14 cellular contexts compared by ENCODE assay signal in genomic region chr2:46352621-46353020, GRCh38. TPM values are rescaled to one million over a fixed set of nuclear protein-coding genes. Genes with fewer than 3 reads are reported as not detected.
A peak's percentile ranks its signal among the peaks of the same experiment; 100 is the strongest.
DNase-seq lines count a peak whose midpoint lies in the region; ATAC-seq, FAIRE-seq and TF ChIP-seq lines count a peak whose summit lies in the region.
"Had no signal": no experiment of that assay in that cellular context is flagged by ENCODE, and none has a peak within 500 bp of the region (broad histone marks: within the 10 kb centered on the region; RNA-seq: fewer than 3 reads in every experiment).

No MANE protein-coding gene starts in this region.

- intact Hi-C loops in HepG2 (cut with micrococcal nuclease; ENCODE audit: unreplicated experiment), result no loop called here

- POLR2A ChIA-PET in HepG2 (lab: Yijun Ruan, JAX), result no interaction called here

- H3K9ac ChIP-seq in HepG2 (ENCODE audit: insufficient read depth, low read depth, low read length), result no peak overlapping the region

- TF ChIP-seq EP300 in HepG2 (IDR thresholded peaks at IDR 0.05; ENCODE audit: low read depth in 2 of 2, low read length in 2 of 2) (no peak), HepG2 (CRISPR knock-in tag; IDR thresholded peaks at IDR 0.05; ENCODE audit: borderline replicate concordance) (no peak), upper lobe of left lung (IDR thresholded peaks at IDR 0.05) (no peak)

- no peaks in the 10 kb centered on the region for H3K27me3 Mint-ChIP-seq in activated T-cell treated with anti-CD3 and anti-CD28 coated beads, Interleukin-2, amount 50 U/mL, for 24 hours

- peak overlapping the region; percentile 78 for H3K4me3 Mint-ChIP-seq in activated T-cell treated with anti-CD3 and anti-CD28 coated beads, Interleukin-2, amount 50 U/mL, for 24 hours

- WGBS in HepG2 (ENCODE audit: low lambda C conversion rate), result 97% methylated on average over 4 of the region's 8 CpGs
- 48 to 73% methylated on average over 5 to 8 of the region's 8 CpGs for WGBS in upper lobe of left lung, 2 donors

- peaks cover 81% of the 10 kb centered on the region for H3K4me1 Mint-ChIP-seq in activated T-cell treated with anti-CD3 and anti-CD28 coated beads, Interleukin-2, amount 50 U/mL, for 24 hours (ENCODE audit: low read depth)

- no peaks in the 10 kb centered on the region; the same call in 1 of the 2 replicates for H4K20me1 ChIP-seq in HepG2 (ENCODE audit: insufficient read depth, low read length)

- TF ChIP-seq RAD21 in HepG2 (CRISPR knock-in tag; IDR thresholded peaks at IDR 0.05), result no peak

- H3K36me3 Mint-ChIP-seq in activated T-cell treated with anti-CD3 and anti-CD28 coated beads, Interleukin-2, amount 50 U/mL, for 24 hours (ENCODE audit: low read depth), result no peaks in the 10 kb centered on the region

- no peaks in the 10 kb centered on the region for H3K79me2 ChIP-seq in HepG2 (ENCODE audit: insufficient read depth, low read length)

- FAIRE-seq in HepG2 (lab: Jason Lieb, UNC), result no peak

- no peak overlapping the region for H2AFZ ChIP-seq in HepG2 (ENCODE audit: low read length)

- peak overlapping the region; percentile 92 for H3K27ac Mint-ChIP-seq in activated T-cell treated with anti-CD3 and anti-CD28 coated beads, Interleukin-2, amount 50 U/mL, for 24 hours

- TF ChIP-seq CTCF in coronary artery (IDR thresholded peaks at IDR 0.05), result no peak
- TF ChIP-seq CTCF in HepG2 (CRISPR knock-in tag; IDR thresholded peaks at IDR 0.05), result no peak
- peak in 1 of 6 experiments; percentile 21 for TF ChIP-seq CTCF in upper lobe of left lung (IDR thresholded peaks at IDR 0.05)

- H3K36me3 ChIP-seq in HepG2 (replicated peaks in 1 of 2; ENCODE audit: control insufficient read depth in 1 of 2, insufficient read depth in 2 of 2, low read length in 2 of 2), result peaks cover 48 to 98% of the 10 kb centered on the region in 2 experiments
- peaks cover 30 to 99% (median 59%) of the 10 kb centered on the region in 4 donors for H3K36me3 ChIP-seq in upper lobe of left lung

- no TSS peak for BruUV-seq in HepG2 (replicated peaks; lab: Mats Ljungman, UMichigan)

- no peak for ATAC-seq in HepG2
- ATAC-seq in upper lobe of left lung (ENCODE audit: low FRiP score in 2 of 2), result no peak

- DNase-seq in activated T-cell treated with anti-CD3 and anti-CD28 coated beads, Interleukin-2, amount 50 U/mL, for 24 hours, result no peak
- DNase-seq in activated T-cell treated with anti-CD3 and anti-CD28 coated beads, Interleukin-2, amount 50 U/mL, for 48 hours, result no peak
- DNase-seq in coronary artery (ENCODE audit: low spot score) (no peak), HepG2 (ENCODE audit: low spot score) (no peak), upper lobe of left lung (peak in 1 of 2 donors; percentile 64), putamen (ENCODE audit: low spot score) (no peak), NCI-H1930 (lab: John Stamatoyannopoulos, UW) (no peak), DMS153 (lab: John Stamatoyannopoulos, UW) (no peak)
- DNase-seq: ACHN, foreskin melanocyte, GDM1, H7, mucosa of descending colon, SHP77 had no signal

- H3K4me1 ChIP-seq in HepG2 (ENCODE audit: insufficient read depth, low read length) (peaks cover 32% of the 10 kb centered on the region), upper lobe of left lung (peaks cover 82 to 92% (median 88%) of the 10 kb centered on the region in 4 donors)

- no peak overlapping the region for H3K4me2 ChIP-seq in HepG2 (ENCODE audit: low read depth, low read length)

- peak overlapping the region; percentile 20 to 46 for H3K27ac ChIP-seq in coronary artery
- no peak overlapping the region for H3K27ac ChIP-seq in HepG2 (ENCODE audit: extremely low read length, insufficient read depth, low read length)
- peak overlapping the region; percentile 72 to 79 (median 76) for H3K27ac ChIP-seq in upper lobe of left lung

- no peaks in the 10 kb centered on the region for H3K9me3 ChIP-seq in HepG2 (ENCODE audit: low read length)
- H3K9me3 ChIP-seq in upper lobe of left lung, result no peaks in the 10 kb centered on the region
- H3K9me3 ChIP-seq: mucosa of descending colon had no signal

- no peaks in the 10 kb centered on the region for H3K9me3 Mint-ChIP-seq in activated T-cell treated with anti-CD3 and anti-CD28 coated beads, Interleukin-2, amount 50 U/mL, for 24 hours

- in situ Hi-C loops in HepG2 (cut with HindIII; ENCODE audit: extremely low pct_ligation_motif_present, low pct_unique_long_range_greater_than_20kb), result loop anchor here (10.0 kb wide), 1 partner anchor 278 kb away; no protein-coding TSS in a partner anchor

- TF ChIP-seq POLR2A in HepG2 (IDR thresholded peaks at IDR 0.05; ENCODE audit: insufficient read depth in 1 of 2, low read depth in 2 of 2, low read length in 2 of 2), result no peak
- TF ChIP-seq POLR2A in upper lobe of left lung (IDR thresholded peaks at IDR 0.05), result no peak

- H3K4me3 ChIP-seq in coronary artery, result no peak overlapping the region
- H3K4me3 ChIP-seq in HepG2 (replicated peaks in 1 of 3; ENCODE audit: insufficient read depth in 1 of 3, low read depth in 2 of 3, low read length in 3 of 3), result no peak overlapping the region
- no peak overlapping the region for H3K4me3 ChIP-seq in upper lobe of left lung
- H3K4me3 ChIP-seq: mucosa of descending colon had no signal

- CTCF ChIA-PET in HepG2 (lab: Yijun Ruan, JAX; ENCODE audit: low intra/inter-chr PET ratio, low total read pairs), result no interaction called here

- no peaks in the 10 kb centered on the region for H3K27me3 ChIP-seq in HepG2 (ENCODE audit: control insufficient read depth in 1 of 2, insufficient read depth in 2 of 2, low read length in 2 of 2)
- H3K27me3 ChIP-seq in upper lobe of left lung, result no peaks in the 10 kb centered on the region

TF ChIP-seq in HepG2, 621 proteins besides CTCF, POLR2A, EP300 and RAD21 (continues in another document):
- TF ChIP-seq RBM22 (optimal IDR thresholded peaks at IDR 0.05; ENCODE audit: low read length) (peak; percentile 82), TARDBP (CRISPR knock-in tag; IDR thresholded peaks at IDR 0.05) (no peak), ZBTB49 (CRISPR knock-in tag; IDR thresholded peaks at IDR 0.05; ENCODE audit: borderline replicate concordance) (no peak), ZNF431 (CRISPR knock-in tag; IDR thresholded peaks at IDR 0.05; ENCODE audit: borderline replicate concordance, low read depth) (no peak)

RNA-seq across cellular contexts. Expression of gene EPAS1, which starts 55.4 kb away (rescaled TPM):
- total RNA-seq in HepG2 (2016; rRNA removed; fragmentation: Illumina TruSeq; extraction: Trizol) (47.1 and 64.9 TPM in 2 replicates), upper lobe of left lung (1,000 to 10,000 TPM in 4 of 6 donors, 100 to 1,000 TPM in 2; 440 to 1,878 (median 1,131) TPM)
- total RNA-seq in HepG2 (2016; cell fraction: cytosol; rRNA removed; fragmentation: Illumina TruSeq; extraction: Trizol; ENCODE audit: low read depth), result 15.6 and 21.2 TPM in 2 replicates
- 45.9 and 54.8 TPM in 2 replicates for total RNA-seq in HepG2 (2016; cell fraction: insoluble cytoplasmic fraction; rRNA removed; fragmentation: Illumina TruSeq; extraction: Trizol)
- 54.5 and 63.7 TPM in 2 replicates for total RNA-seq in HepG2 (2016; cell fraction: membrane; rRNA removed; fragmentation: Illumina TruSeq; extraction: Trizol)
- 54.3 and 61.3 TPM in 2 replicates for total RNA-seq in HepG2 (2016; cell fraction: nucleus; rRNA removed; fragmentation: Illumina TruSeq; extraction: Trizol)
- 182 and 202 TPM in 2 replicates for polyA plus RNA-seq in HepG2 (2011; rRNA removed)
- polyA plus RNA-seq in HepG2 (2011; cell fraction: cytosol; rRNA removed), result 62.2 and 87.1 TPM in 2 replicates
- polyA plus RNA-seq in HepG2 (2011; cell fraction: nucleus; rRNA removed), result 133 and 141 TPM in 2 replicates
- 97.8 and 103 TPM in 2 replicates for polyA plus RNA-seq in HepG2 (2012)
- 15.2 and 19.3 TPM in 2 replicates for polyA plus RNA-seq in HepG2 (2016; cell fraction: cytosol; fragmentation: Illumina TruSeq; extraction: Trizol; ENCODE audit: low read depth)
- 72.5 and 91.0 TPM in 2 replicates for polyA plus RNA-seq in HepG2 (2016; cell fraction: insoluble cytoplasmic fraction; fragmentation: Illumina TruSeq; extraction: Trizol; ENCODE audit: low read depth)
- polyA plus RNA-seq in HepG2 (2016; cell fraction: membrane; fragmentation: Illumina TruSeq; extraction: Trizol; ENCODE audit: low read depth), result 64.7 and 77.7 TPM in 2 replicates
- 74.5 and 82.8 TPM in 2 replicates for polyA plus RNA-seq in HepG2 (2016; cell fraction: nucleus; fragmentation: Illumina TruSeq; extraction: Trizol; ENCODE audit: insufficient read depth, low read depth)
- polyA minus RNA-seq in HepG2 (2011; rRNA and poly(A)+ RNA removed; ENCODE audit: low replicate concordance), result 156 and 217 TPM in 2 replicates
- 122 and 129 TPM in 2 replicates for polyA minus RNA-seq in HepG2 (2011; cell fraction: cytosol; rRNA and poly(A)+ RNA removed)
- 185 and 262 TPM in 2 replicates for polyA minus RNA-seq in HepG2 (2011; cell fraction: nucleus; rRNA and poly(A)+ RNA removed)

Comparison
In these comparisons a context has a peak if more than half of its experiments do, and no peak if none do; other contexts are left out.
1. RNA of gene EPAS1, which starts 55.4 kb away (total RNA-seq): 440 to 1,878 TPM in upper lobe of left lung; 15.6 to 64.9 TPM in HepG2; every median in the first group is over 4 times any median in the second.